ENCODE assay signal across 7 cellular contexts in the genomic region with DNA sequence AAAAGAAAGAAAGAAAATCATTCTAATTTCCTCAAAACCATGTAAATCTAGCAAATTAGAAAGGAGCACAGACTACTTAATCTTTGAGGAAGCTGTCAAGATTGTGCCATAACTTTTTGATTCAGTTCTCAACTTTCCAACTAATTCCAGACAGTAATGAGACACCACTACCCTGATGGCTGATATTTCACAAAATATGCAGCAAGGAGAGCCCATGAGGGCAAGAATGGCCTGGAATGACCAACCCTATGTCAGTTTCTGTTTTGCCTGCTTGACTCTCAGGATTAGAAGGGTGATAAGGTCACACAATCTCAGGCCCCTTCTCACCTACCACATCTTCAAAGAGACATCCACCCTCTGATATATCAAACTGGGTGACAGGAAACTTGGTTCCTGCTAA.
"Had no signal": no experiment of that assay in that cellular context is flagged by ENCODE, and none has a peak within 500 bp of the region (broad histone marks: within the 10 kb centered on the region; RNA-seq: fewer than 3 reads in every experiment).

No MANE protein-coding gene starts in this region.

- H3K27ac Mint-ChIP-seq: IgD-negative memory B cell had no signal

- H3K4me1 Mint-ChIP-seq: IgD-negative memory B cell had no signal

- DNase-seq: IMR-90, KBM-7, KG1 had no signal

- H3K27ac ChIP-seq: HL-60 had no signal

- H3K4me3 Mint-ChIP-seq: IgD-negative memory B cell had no signal

- H3K36me3 Mint-ChIP-seq: IgD-negative memory B cell had no signal

- H3K27me3 Mint-ChIP-seq: IgD-negative memory B cell had no signal

- ATAC-seq: HepG2, K562 had no signal

- H3K4me3 ChIP-seq: K562 had no signal
